In the genomic region with DNA sequence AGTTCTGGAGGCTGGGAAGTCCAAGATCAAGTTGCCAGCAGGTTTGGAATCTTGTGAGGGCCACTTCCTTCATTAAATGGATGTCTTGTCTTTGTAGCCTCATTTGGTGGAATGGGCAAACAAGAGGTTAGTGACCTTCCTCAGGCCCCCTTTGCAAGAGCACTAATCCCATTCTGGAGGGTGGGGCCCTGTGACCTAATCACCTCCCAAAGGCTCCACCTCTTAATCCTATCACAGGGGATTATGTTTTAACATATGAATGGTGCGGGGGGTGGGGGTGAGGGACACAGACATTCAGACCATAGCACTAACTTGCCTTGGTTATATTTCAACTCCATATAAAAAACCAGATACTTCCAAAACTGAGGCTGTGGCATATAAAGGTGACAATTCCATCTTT, we compare ENCODE assay signal across 26 cellular contexts.
"Had no signal": no experiment of that assay in that cellular context is flagged by ENCODE, and none has a peak within 500 bp of the region (broad histone marks: within the 10 kb centered on the region; RNA-seq: fewer than 3 reads in every experiment).

No MANE protein-coding gene starts in this region.

- ATAC-seq: activated T-helper 17 cell treated with anti-CD3 and anti-CD28 coated beads, Interleukin-2, amount 50 U/mL, for 72 hours; PC-3; SK-N-SH treated with all-trans-retinoic acid at 6 μM for 48 hours had no signal

- H3K9me3 Mint-ChIP-seq: activated B cell treated with CpG ODN at 0.5 μM for 24 hours; activated CD4-positive, alpha-beta memory T cell treated with anti-CD3 and anti-CD28 coated beads for 36 hours; activated CD4-positive, alpha-beta T cell treated with anti-CD3 and anti-CD28 coated beads, Interleukin-2, amount 10 ng/mL, durations not matched to agents 7 days and 5 days; activated naive CD4-positive, alpha-beta T cell treated with anti-CD3 and anti-CD28 coated beads for 36 hours; activated T-helper 17 cell treated with anti-CD3 and anti-CD28 coated beads, Interleukin-2, amount 50 U/mL, for 72 hours; central memory CD8-positive, alpha-beta T cell had no signal

- H3K27ac Mint-ChIP-seq: activated B cell treated with CpG ODN at 0.5 μM for 24 hours; activated CD4-positive, alpha-beta memory T cell treated with anti-CD3 and anti-CD28 coated beads for 36 hours; activated CD4-positive, alpha-beta T cell treated with anti-CD3 and anti-CD28 coated beads, Interleukin-2, amount 10 ng/mL, durations not matched to agents 7 days and 5 days; activated naive CD4-positive, alpha-beta T cell treated with anti-CD3 and anti-CD28 coated beads for 36 hours; activated naive CD8-positive, alpha-beta T cell; activated T-helper 17 cell treated with anti-CD3 and anti-CD28 coated beads, Interleukin-2, amount 50 U/mL, for 72 hours; brain had no signal

- DNase-seq: activated B cell treated with CpG ODN at 0.5 μM for 24 hours; activated CD4-positive, alpha-beta memory T cell treated with anti-CD3 and anti-CD28 coated beads for 36 hours; activated CD4-positive, alpha-beta T cell treated with anti-CD3 and anti-CD28 coated beads, Interleukin-2, amount 10 ng/mL, durations not matched to agents 7 days and 5 days; activated CD8-positive, alpha-beta memory T cell treated with anti-CD3 and anti-CD28 coated beads for 24 hours; activated gamma-delta T cell; activated naive CD4-positive, alpha-beta T cell treated with anti-CD3 and anti-CD28 coated beads for 36 hours; activated T-cell treated with anti-CD3 and anti-CD28 coated beads, Interleukin-2, amount 50 U/mL, for 48 hours; amygdala; KG1; NCI-H1092; NCI-H1417; NCI-H1930; NCI-H2171; NCI-H2227 treated with DMSO at 0.1 percent for 48 hours; NCI-H446 treated with DMSO at 0.1 percent for 48 hours; NCI-H526; NCI-H774; NK-92 treated with Interleukin-12 subunit alpha and Interleukin-12 subunit beta, amount 100 ng/mL, for 24 hours; PC-3; SHP77; SW 1271 had no signal

- H3K4me3 Mint-ChIP-seq: activated B cell treated with CpG ODN at 0.5 μM for 24 hours; activated CD4-positive, alpha-beta memory T cell treated with anti-CD3 and anti-CD28 coated beads for 36 hours; activated CD4-positive, alpha-beta T cell treated with anti-CD3 and anti-CD28 coated beads, Interleukin-2, amount 10 ng/mL, durations not matched to agents 7 days and 5 days; activated naive CD4-positive, alpha-beta T cell treated with anti-CD3 and anti-CD28 coated beads for 36 hours; activated naive CD8-positive, alpha-beta T cell; activated T-helper 17 cell treated with anti-CD3 and anti-CD28 coated beads, Interleukin-2, amount 50 U/mL, for 72 hours; brain; central memory CD8-positive, alpha-beta T cell had no signal
